8 cellular contexts compared by ENCODE assay signal in genomic region chr2:199940373-199940772, GRCh38. TPM values are rescaled to one million over a fixed set of nuclear protein-coding genes. Genes with fewer than 3 reads are reported as not detected.
DNase-seq lines count a peak whose midpoint lies in the region; ATAC-seq, FAIRE-seq and TF ChIP-seq lines count a peak whose summit lies in the region.

No MANE protein-coding gene starts in this region.

- H3K36me3 Mint-ChIP-seq in astrocyte (ENCODE audit: low read depth, unreplicated experiment) (peaks cover 8% of the 10 kb centered on the region), neural progenitor cell (peaks cover 18% of the 10 kb centered on the region)

- no peaks in the 10 kb centered on the region for H3K9me3 Mint-ChIP-seq in astrocyte (ENCODE audit: unreplicated experiment)
- H3K9me3 Mint-ChIP-seq in neural progenitor cell, result no peaks in the 10 kb centered on the region

- peak; percentile 7 for TF ChIP-seq CTCF in AG09309 (IDR thresholded peaks at IDR 0.05; ENCODE audit: control insufficient read depth, insufficient read depth, low read depth, low read length, missing control alignments)
- TF ChIP-seq CTCF in astrocyte (IDR thresholded peaks at IDR 0.05; ENCODE audit: insufficient read depth, low read depth, low read length), result peak; percentile 15
- peak; percentile 45 for TF ChIP-seq CTCF in neural progenitor cell (IDR thresholded peaks at IDR 0.05)
- TF ChIP-seq CTCF in colonic mucosa (IDR thresholded peaks at IDR 0.05), result no peak

- H3K4me1 ChIP-seq in astrocyte (ENCODE audit: insufficient read depth, low read length) (no peaks in the 10 kb centered on the region), neural progenitor cell (no peaks in the 10 kb centered on the region), colonic mucosa (no peaks in the 10 kb centered on the region)

- H3K36me3 ChIP-seq in astrocyte (ENCODE audit: insufficient read depth, low read length) (peaks cover 3% of the 10 kb centered on the region), neural progenitor cell (peaks cover 12% of the 10 kb centered on the region), colonic mucosa (no peaks in the 10 kb centered on the region)

- H3K4me1 Mint-ChIP-seq in astrocyte (ENCODE audit: low read depth, unreplicated experiment) (no peaks in the 10 kb centered on the region), neural progenitor cell (no peaks in the 10 kb centered on the region)

- H3K27ac Mint-ChIP-seq in astrocyte (ENCODE audit: unreplicated experiment) (peak overlapping the region; percentile 18), neural progenitor cell (no peak overlapping the region)

- DNase-seq in AG09309 (ENCODE audit: low read depth) (no peak), NCI-H1417 treated with DMSO at 0.1 percent for 48 hours (lab: John Stamatoyannopoulos, UW) (peak; percentile 2), astrocyte (ENCODE audit: low read depth) (no peak), neural progenitor cell (ENCODE audit: low spot score) (peak; percentile 4), colonic mucosa (no peak), Ammon's horn (ENCODE audit: low spot score) (no peak), NCI-H2029 treated with DMSO at 0.1 percent for 48 hours (lab: John Stamatoyannopoulos, UW) (no peak)

- ATAC-seq in GM18868 (IDR thresholded peaks at IDR 0.05; ENCODE audit: unreplicated experiment), result peak; percentile 82

- H3K9me3 ChIP-seq in astrocyte (ENCODE audit: insufficient read depth, low read depth, low read length), result no peaks in the 10 kb centered on the region
- no peaks in the 10 kb centered on the region for H3K9me3 ChIP-seq in neural progenitor cell (ENCODE audit: low read depth)
- H3K9me3 ChIP-seq in colonic mucosa, result no peaks in the 10 kb centered on the region

- H3K4me3 Mint-ChIP-seq in astrocyte (ENCODE audit: unreplicated experiment) (no peak overlapping the region), neural progenitor cell (no peak overlapping the region)

- H2AFZ ChIP-seq in astrocyte (ENCODE audit: low read depth, low read length) (no peak overlapping the region), neural progenitor cell (replicated peaks) (no peak overlapping the region)

- H3K4me3 ChIP-seq in AG09309 (ENCODE audit: control insufficient read depth, low read depth, low read length), result no peak overlapping the region
- H3K4me3 ChIP-seq in astrocyte (ENCODE audit: insufficient read depth, low read depth, low read length), result no peak overlapping the region
- no peak overlapping the region for H3K4me3 ChIP-seq in neural progenitor cell
- H3K4me3 ChIP-seq in colonic mucosa, result no peak overlapping the region

- H3F3A ChIP-seq in neural progenitor cell (ENCODE audit: low read depth), result no peaks in the 10 kb centered on the region

- H3K27me3 Mint-ChIP-seq in astrocyte (ENCODE audit: low read depth, unreplicated experiment) (no peaks in the 10 kb centered on the region), neural progenitor cell (ENCODE audit: insufficient read depth, low read depth) (no peaks in the 10 kb centered on the region)

- H3K9ac ChIP-seq in astrocyte (ENCODE audit: low read length), result no peak overlapping the region
- no peak overlapping the region for H3K9ac ChIP-seq in neural progenitor cell
- no peak overlapping the region for H3K9ac ChIP-seq in colonic mucosa (ENCODE audit: low read depth in 2 of 2, low read length in 2 of 2)

- H3K79me2 ChIP-seq in astrocyte (ENCODE audit: insufficient read depth, low read length) (peaks cover 8% of the 10 kb centered on the region), neural progenitor cell (ENCODE audit: low read depth) (peaks cover 26% of the 10 kb centered on the region)

- intact Hi-C loops in colonic mucosa (cut with DNase I), result no loop called here

- H3K4me2 ChIP-seq in astrocyte (ENCODE audit: low read length) (no peak overlapping the region), neural progenitor cell (no peak overlapping the region)

- H3K27ac ChIP-seq in astrocyte (ENCODE audit: low read depth, low read length) (no peak overlapping the region), neural progenitor cell (no peak overlapping the region), colonic mucosa (no peak overlapping the region)

- H4K20me1 ChIP-seq in astrocyte (ENCODE audit: insufficient read depth, low read length), result peaks cover 9% of the 10 kb centered on the region
- H4K20me1 ChIP-seq in neural progenitor cell (ENCODE audit: low read depth), result no peaks in the 10 kb centered on the region

- H3K27me3 ChIP-seq in astrocyte (ENCODE audit: insufficient read depth, low read length), result no peaks in the 10 kb centered on the region
- no peaks in the 10 kb centered on the region for H3K27me3 ChIP-seq in neural progenitor cell
- no peaks in the 10 kb centered on the region for H3K27me3 ChIP-seq in colonic mucosa

- no peak for FAIRE-seq in astrocyte (lab: Jason Lieb, UNC)

RNA-seq across cellular contexts. Expression of gene TYW5, which starts 14.9 kb away (rescaled TPM):
- total RNA-seq in astrocyte (9.0 and 9.2 TPM in 2 replicates), neural progenitor cell (ENCODE audit: low replicate concordance) (17.1 and 25.0 TPM in 2 replicates), colonic mucosa (1 to 10 TPM; 7.6 to 8.1 TPM)

RNA-seq across cellular contexts. Expression of gene MAIP1, which starts 15.0 kb away (rescaled TPM):
- total RNA-seq in astrocyte, result 21.7 and 24.4 TPM in 2 replicates
- total RNA-seq in neural progenitor cell (ENCODE audit: low replicate concordance), result 14.0 and 27.9 TPM in 2 replicates
- total RNA-seq in colonic mucosa, result 10 to 100 TPM; 35.5 to 37.3 TPM

RNA-seq across cellular contexts. Expression of gene C2orf69, which starts 29.3 kb away (rescaled TPM):
- total RNA-seq in astrocyte, result 7.5 and 7.9 TPM in 2 replicates
- 33.0 and 43.8 TPM in 2 replicates for total RNA-seq in neural progenitor cell (ENCODE audit: low replicate concordance)
- 10 to 100 TPM; 17.8 to 18.1 TPM for total RNA-seq in colonic mucosa

Comparison
In these comparisons a context has a peak if more than half of its experiments do, and no peak if none do; other contexts are left out.
1. DNase-seq: peak in NCI-H1417 treated with DMSO at 0.1 percent for 48 hours (single experiment) and neural progenitor cell (single experiment); none in AG09309 (single experiment), astrocyte (single experiment), colonic mucosa (single experiment), Ammon's horn (single experiment) and NCI-H2029 treated with DMSO at 0.1 percent for 48 hours (single experiment).